Comparison of ENCODE assay signal across 1 cellular context in the genomic region with DNA sequence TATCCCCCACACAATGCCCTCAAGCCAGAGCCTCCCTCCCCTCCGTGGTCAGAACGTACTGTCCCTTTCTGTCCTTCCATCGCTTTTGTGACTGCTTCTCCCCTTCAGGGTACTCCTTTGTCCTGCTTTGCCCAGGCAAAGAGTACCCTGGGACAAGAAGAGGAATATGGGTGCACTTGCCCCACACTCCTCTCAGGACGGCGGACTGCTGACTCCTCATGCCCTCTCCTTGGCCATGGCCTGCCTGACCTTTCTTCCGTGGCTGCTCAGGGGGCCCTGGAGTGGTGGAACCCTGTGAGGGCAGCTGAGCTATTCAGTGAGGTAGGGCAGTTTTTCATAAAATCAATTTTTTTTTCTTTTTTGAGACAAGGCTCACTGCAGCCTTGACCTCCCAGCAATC.
TF ChIP-seq lines count a peak whose summit lies in the region.

No MANE protein-coding gene starts in this region.

TF ChIP-seq in H1, 55 proteins besides CTCF, POLR2A, EP300 and RAD21 (continued from another document):
- no peak for TF ChIP-seq JUND (IDR thresholded peaks at IDR 0.05; ENCODE audit: low read length)
- no peak for TF ChIP-seq TAF7 (optimal IDR thresholded peaks at IDR 0.05; ENCODE audit: borderline replicate concordance, low read depth, low read length)
- no peak for TF ChIP-seq NANOG (IDR thresholded peaks at IDR 0.05; ENCODE audit: insufficient read depth, low read depth, low read length, poor library complexity, severe bottlenecking)
- TF ChIP-seq POU5F1 (IDR thresholded peaks at IDR 0.05; ENCODE audit: low read depth, low read length) = no peak
- no peak for TF ChIP-seq JUN (IDR thresholded peaks at IDR 0.05; ENCODE audit: low read depth, low read length)
